14 cellular contexts compared by ENCODE assay signal in the genomic region with DNA sequence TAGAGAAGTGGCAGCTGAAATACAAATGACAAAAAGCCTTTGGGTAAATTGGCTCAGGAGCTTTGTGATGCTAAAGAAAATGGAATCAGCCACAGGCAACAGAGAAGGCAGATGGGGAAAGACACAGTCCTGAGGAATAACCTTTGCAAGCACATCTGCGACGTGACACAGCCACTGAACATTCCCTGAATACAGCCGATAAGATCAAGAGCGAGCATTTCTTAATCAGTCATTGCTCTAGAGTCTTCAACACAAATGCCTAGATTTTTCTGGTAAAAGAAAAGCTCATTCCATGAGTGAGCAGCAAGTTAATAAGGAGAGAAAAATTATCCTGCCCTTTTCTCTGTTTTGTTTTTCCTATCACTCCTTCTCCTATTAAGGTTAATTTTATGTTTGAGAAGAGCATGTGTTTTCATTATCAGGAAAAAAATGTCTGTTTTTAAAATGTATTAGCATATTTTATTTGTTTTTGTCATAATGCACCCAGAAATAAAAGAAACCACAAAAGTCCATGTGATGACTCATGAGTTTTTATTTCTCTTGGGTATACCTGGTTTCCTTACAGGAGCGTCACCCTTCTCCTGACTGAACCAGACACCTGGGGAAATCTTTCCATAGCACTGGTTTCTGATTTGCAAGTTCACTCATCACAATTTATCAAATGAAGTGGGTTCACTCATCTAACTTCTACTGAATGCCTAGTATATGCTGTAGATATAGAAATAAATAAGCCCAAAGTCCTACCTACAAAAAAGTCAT. TPM values are rescaled to one million over a fixed set of nuclear protein-coding genes. Genes with fewer than 3 reads are reported as not detected.
DNase-seq lines count a peak whose midpoint lies in the region; ATAC-seq and TF ChIP-seq lines count a peak whose summit lies in the region.
"Had no signal": no experiment of that assay in that cellular context is flagged by ENCODE, and none has a peak within 500 bp of the region (broad histone marks: within the 10 kb centered on the region; RNA-seq: fewer than 3 reads in every experiment).

No MANE protein-coding gene starts in this region.

- H3K4me3 Mint-ChIP-seq in endothelial cell (ENCODE audit: unreplicated experiment), result no peak overlapping the region
- H3K4me3 Mint-ChIP-seq: CD14-positive monocyte had no signal

- H4K5ac ChIP-seq in mesendoderm (ENCODE audit: low read length), result no peak overlapping the region

- H3K27ac ChIP-seq in mesendoderm (ENCODE audit: low read depth, low read length), result no peak overlapping the region

- no peaks in the 10 kb centered on the region for H3K36me3 Mint-ChIP-seq in endothelial cell (ENCODE audit: low read depth, unreplicated experiment)
- H3K36me3 Mint-ChIP-seq: CD14-positive monocyte had no signal

- no peak overlapping the region for H3K27ac Mint-ChIP-seq in endothelial cell (ENCODE audit: unreplicated experiment)
- H3K27ac Mint-ChIP-seq: CD14-positive monocyte had no signal

- H3K27me3 Mint-ChIP-seq in endothelial cell (ENCODE audit: unreplicated experiment), result no peaks in the 10 kb centered on the region

- H3K4me2 ChIP-seq in mesendoderm (ENCODE audit: low read length), result no peak overlapping the region

- no peaks in the 10 kb centered on the region for H3K4me1 ChIP-seq in mesendoderm (ENCODE audit: control insufficient read depth, low read depth, low read length)

- no peak overlapping the region for H2BK5ac ChIP-seq in mesendoderm (ENCODE audit: low read length)

- no peaks in the 10 kb centered on the region for H3K9me3 Mint-ChIP-seq in endothelial cell (ENCODE audit: unreplicated experiment)

- H3K4ac ChIP-seq in mesendoderm (ENCODE audit: low read depth, low read length), result peak overlapping the region; percentile 55

- no peaks in the 10 kb centered on the region for H3K27me3 ChIP-seq in mesendoderm (ENCODE audit: insufficient read depth, low read length, poor library complexity)
- H3K27me3 ChIP-seq: upper lobe of left lung had no signal

- H2BK15ac ChIP-seq in mesendoderm (replicated peaks; ENCODE audit: low read depth), result no peak overlapping the region

- no peak overlapping the region for H3K9ac ChIP-seq in mesendoderm (ENCODE audit: low read length)

- TF ChIP-seq CTCF in astrocyte of the spinal cord (IDR thresholded peaks at IDR 0.05; ENCODE audit: low read depth, low read length) (no peak), endothelial cell (IDR thresholded peaks at IDR 0.05; ENCODE audit: unreplicated experiment) (no peak)

- H3K4me1 Mint-ChIP-seq in endothelial cell (ENCODE audit: unreplicated experiment), result no peaks in the 10 kb centered on the region

- H3K79me2 ChIP-seq in mesendoderm (ENCODE audit: control insufficient read depth, insufficient read depth, low read length), result no peaks in the 10 kb centered on the region

- H3K18ac ChIP-seq in mesendoderm (ENCODE audit: low read length), result peak overlapping the region; percentile 39

- H3K23ac ChIP-seq in mesendoderm (ENCODE audit: low read length), result no peak overlapping the region

- no peak overlapping the region for H4K8ac ChIP-seq in mesendoderm (ENCODE audit: low read depth, low read length)

- no peak overlapping the region for H3K4me3 ChIP-seq in astrocyte of the spinal cord (ENCODE audit: low read depth, low read length)
- H3K4me3 ChIP-seq in mesendoderm (ENCODE audit: low read length), result no peak overlapping the region
- H3K4me3 ChIP-seq: upper lobe of left lung had no signal

- H3K79me1 ChIP-seq in mesendoderm (ENCODE audit: low read length), result no peaks in the 10 kb centered on the region

- DNase-seq in ELR (ENCODE audit: low read depth), result peak; percentile 21
- DNase-seq in HT-29 (ENCODE audit: low spot score), result peak; percentile 90
- peak; percentile 26 for DNase-seq in astrocyte of the spinal cord (ENCODE audit: low read depth, low spot score)
- DNase-seq in mesendoderm, result no peak
- no peak for DNase-seq in central memory CD4-positive, alpha-beta T cell
- DNase-seq in endothelial cell (ENCODE audit: low spot score), result no peak
- DNase-seq: cerebellar nuclear complex, DND-41, NCI-H1694 treated with DMSO at 0.1 percent for 48 hours, NCI-H345 had no signal

- no CpG with 5 or more reads among the region's 5 CpGs for WGBS in mesendoderm (ENCODE audit: extremely low coverage, insufficient coverage, low lambda C conversion rate)

- no peak overlapping the region for H2BK120ac ChIP-seq in mesendoderm (ENCODE audit: low read depth, low read length)

- ATAC-seq in GM19351 (IDR thresholded peaks at IDR 0.05; ENCODE audit: unreplicated experiment) (no peak), HG02798 (IDR thresholded peaks at IDR 0.05; ENCODE audit: poor library complexity, unreplicated experiment) (no peak)

- H2AK5ac ChIP-seq in mesendoderm (ENCODE audit: low read length), result no peak overlapping the region

- peak overlapping the region; percentile 59 for H3K56ac ChIP-seq in mesendoderm (ENCODE audit: low read length)

- H3K36me3 ChIP-seq in mesendoderm (ENCODE audit: control insufficient read depth, insufficient read depth, low read length), result no peaks in the 10 kb centered on the region
- H3K36me3 ChIP-seq: upper lobe of left lung had no signal

- in situ Hi-C loops in astrocyte of the spinal cord (cut with HindIII; ENCODE audit: low sequenced_read_pairs), result no loop called here

RNA-seq across cellular contexts. Expression of gene PCED1B, which starts 45.4 kb away (rescaled TPM):
- total RNA-seq in HT-29 (2014; rRNA removed; shearing (Covaris generic)), result 3.0 and 4.8 TPM in 2 replicates
- 6.9 TPM for polyA plus RNA-seq in mesendoderm (2013, experiment 1 of 2)
- 6.7 TPM for polyA plus RNA-seq in mesendoderm (2013, experiment 2 of 2)
- 9.7 TPM for total RNA-seq in endothelial cell (ENCODE audit: unreplicated experiment)

RNA-seq across cellular contexts. Expression of gene AMIGO2, which starts 45.8 kb away (rescaled TPM):
- 24.3 and 26.2 TPM in 2 replicates for total RNA-seq in HT-29 (2014; rRNA removed; shearing (Covaris generic))
- polyA plus RNA-seq in mesendoderm (2013, experiment 1 of 2), result 14.7 TPM
- 14.0 TPM for polyA plus RNA-seq in mesendoderm (2013, experiment 2 of 2)
- total RNA-seq in endothelial cell (ENCODE audit: unreplicated experiment), result 24.2 TPM

Comparison
In these comparisons a context has a peak if more than half of its experiments do, and no peak if none do; other contexts are left out.
1. DNase-seq: peak in ELR (single experiment), HT-29 (single experiment) and astrocyte of the spinal cord (single experiment); none in mesendoderm (single experiment), central memory CD4-positive, alpha-beta T cell (single experiment) and endothelial cell (single experiment).